14 cellular contexts compared by ENCODE assay signal in the genomic region with DNA sequence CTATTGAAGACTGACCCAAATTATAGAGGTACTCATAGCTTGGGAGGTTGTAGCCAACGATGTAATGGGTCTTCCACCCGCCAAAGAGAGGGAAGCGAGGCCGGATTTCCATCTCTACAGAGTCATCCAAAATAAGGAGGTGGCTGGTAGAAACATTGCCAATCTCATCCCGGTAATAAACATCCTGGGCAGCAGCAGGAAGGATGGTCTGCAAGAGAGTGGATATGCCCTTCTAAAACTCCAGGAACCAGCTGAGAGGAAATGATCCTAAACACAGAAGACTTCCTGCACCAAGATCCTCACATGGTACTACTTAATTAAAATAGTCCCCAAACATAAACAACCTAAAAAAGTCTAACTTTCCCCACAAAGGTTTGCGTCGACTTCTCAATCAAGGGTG. TPM values are rescaled to one million over a fixed set of nuclear protein-coding genes. Genes with fewer than 3 reads are reported as not detected.
DNase-seq lines count a peak whose midpoint lies in the region; ATAC-seq and TF ChIP-seq lines count a peak whose summit lies in the region.
"Had no signal": no experiment of that assay in that cellular context is flagged by ENCODE, and none has a peak within 500 bp of the region (broad histone marks: within the 10 kb centered on the region; RNA-seq: fewer than 3 reads in every experiment).

No MANE protein-coding gene starts in this region.

- no peak overlapping the region for H3K14ac ChIP-seq in trophoblast cell (ENCODE audit: low read length)

- no peak for TF ChIP-seq POLR2A in ovary (IDR thresholded peaks at IDR 0.05)

- no peaks in the 10 kb centered on the region for H3K79me2 ChIP-seq in trophoblast cell (ENCODE audit: control insufficient read depth, insufficient read depth, low read length, poor library complexity)

- H3K9me3 ChIP-seq in left ventricle myocardium inferior (replicated peaks) (no peaks in the 10 kb centered on the region), right atrium auricular region (no peaks in the 10 kb centered on the region), trophoblast cell (ENCODE audit: insufficient read depth, low read depth, low read length) (no peaks in the 10 kb centered on the region), upper lobe of right lung (no peaks in the 10 kb centered on the region), ovary (no peaks in the 10 kb centered on the region)
- H3K9me3 ChIP-seq: Caco-2, HAP-1 had no signal

- intact Hi-C loops in activated CD8-positive, alpha-beta T cell treated with anti-CD3 and anti-CD28 coated beads for 36 hours (cut with micrococcal nuclease): no loop called here
- intact Hi-C loops in left ventricle myocardium inferior (cut with micrococcal nuclease): no loop called here
- intact Hi-C loops in upper lobe of right lung (cut with DNase I): no loop called here
- intact Hi-C loops in ovary (cut with DNase I): no loop called here

- H4K12ac ChIP-seq in trophoblast cell (ENCODE audit: low read depth, low read length): no peak overlapping the region

- no peak overlapping the region for H2AK5ac ChIP-seq in trophoblast cell (ENCODE audit: low read length)

- no peak overlapping the region for H3K4ac ChIP-seq in trophoblast cell (ENCODE audit: low read depth, low read length)

- H3K18ac ChIP-seq in trophoblast cell (ENCODE audit: low read length): no peak overlapping the region

- no peak overlapping the region for H3K4me2 ChIP-seq in trophoblast cell (ENCODE audit: low read length)

- H3K36me3 ChIP-seq in left ventricle myocardium inferior (peaks cover 91% of the 10 kb centered on the region), right atrium auricular region (peaks cover 69% of the 10 kb centered on the region), trophoblast cell (ENCODE audit: control insufficient read depth in 1 of 2, insufficient read depth in 2 of 2, low read length in 2 of 2) (peaks cover 45 to 47% of the 10 kb centered on the region in 2 experiments), upper lobe of right lung (peaks cover 88% of the 10 kb centered on the region), ovary (no peaks in the 10 kb centered on the region)

- no peak overlapping the region for H2BK120ac ChIP-seq in trophoblast cell (ENCODE audit: insufficient read depth, low read length, poor library complexity)

- H3K27me3 Mint-ChIP-seq in activated CD8-positive, alpha-beta T cell treated with anti-CD3 and anti-CD28 coated beads for 36 hours: no peaks in the 10 kb centered on the region
- H3K27me3 Mint-ChIP-seq in activated CD8-positive, alpha-beta T cell treated with anti-CD3 and anti-CD28 coated beads, Interleukin-2, amount 10 ng/mL, durations not matched to agents 7 days and 5 days (ENCODE audit: low read depth): no peaks in the 10 kb centered on the region
- H3K27me3 Mint-ChIP-seq: CD8-positive, alpha-beta memory T cell had no signal

- H3K27me3 ChIP-seq in left ventricle myocardium inferior (ENCODE audit: low read depth): no peaks in the 10 kb centered on the region
- no peaks in the 10 kb centered on the region for H3K27me3 ChIP-seq in right atrium auricular region
- no peaks in the 10 kb centered on the region for H3K27me3 ChIP-seq in trophoblast cell (ENCODE audit: insufficient read depth, low read length)
- no peaks in the 10 kb centered on the region for H3K27me3 ChIP-seq in upper lobe of right lung
- H3K27me3 ChIP-seq in ovary: no peaks in the 10 kb centered on the region

- peak overlapping the region; percentile 21 for H3K9ac ChIP-seq in trophoblast cell (ENCODE audit: low read length)

- H2AFZ ChIP-seq in trophoblast cell (ENCODE audit: insufficient read depth, low read length, poor library complexity): no peak overlapping the region

- no peak for TF ChIP-seq EP300 in ovary (IDR thresholded peaks at IDR 0.05)

- H2BK12ac ChIP-seq in trophoblast cell (ENCODE audit: low read length): no peak overlapping the region

- peaks cover 55% of the 10 kb centered on the region for H3K36me3 Mint-ChIP-seq in activated CD8-positive, alpha-beta T cell treated with anti-CD3 and anti-CD28 coated beads for 36 hours (ENCODE audit: low read depth)
- peaks cover 55% of the 10 kb centered on the region for H3K36me3 Mint-ChIP-seq in activated CD8-positive, alpha-beta T cell treated with anti-CD3 and anti-CD28 coated beads, Interleukin-2, amount 10 ng/mL, durations not matched to agents 7 days and 5 days (ENCODE audit: low read depth)

- no peak overlapping the region for H2BK5ac ChIP-seq in trophoblast cell (ENCODE audit: low read depth, low read length, poor library complexity)

- POLR2A ChIA-PET in activated CD8-positive, alpha-beta T cell treated with anti-CD3 and anti-CD28 coated beads for 36 hours (lab: Charles Lee): interaction anchor here (0.6 to 1.0 kb wide), 2 partner anchors 12 to 16 kb away, joined by 3 read pairs; no protein-coding TSS in a partner anchor
- POLR2A ChIA-PET in activated CD8-positive, alpha-beta T cell treated with anti-CD3 and anti-CD28 coated beads, Interleukin-2, amount 10 ng/mL, durations not matched to agents 7 days and 5 days (lab: Charles Lee): no interaction called here

- no peak overlapping the region for H3K4me3 ChIP-seq in left ventricle myocardium inferior
- no peak overlapping the region for H3K4me3 ChIP-seq in right atrium auricular region
- H3K4me3 ChIP-seq in trophoblast cell (ENCODE audit: low read depth, low read length): no peak overlapping the region
- no peak overlapping the region for H3K4me3 ChIP-seq in upper lobe of right lung
- H3K4me3 ChIP-seq in ovary: no peak overlapping the region
- H3K4me3 ChIP-seq: HAP-1 had no signal

- ATAC-seq in activated CD8-positive, alpha-beta T cell treated with anti-CD3 and anti-CD28 coated beads for 36 hours: no peak
- ATAC-seq in activated CD8-positive, alpha-beta T cell treated with anti-CD3 and anti-CD28 coated beads, Interleukin-2, amount 10 ng/mL, durations not matched to agents 7 days and 5 days: no peak
- ATAC-seq in upper lobe of right lung: peak; percentile 51

- CTCF ChIA-PET in activated CD8-positive, alpha-beta T cell treated with anti-CD3 and anti-CD28 coated beads for 36 hours (lab: Charles Lee): interaction anchor here (1.2 to 2.8 kb wide), 2 partner anchors 10 to 12 kb away, joined by 3 to 8 read pairs; no protein-coding TSS in a partner anchor
- CTCF ChIA-PET in activated CD8-positive, alpha-beta T cell treated with anti-CD3 and anti-CD28 coated beads, Interleukin-2, amount 10 ng/mL, durations not matched to agents 7 days and 5 days (lab: Charles Lee): no interaction called here

- H3K27ac ChIP-seq in left ventricle myocardium inferior (replicated peaks): peak overlapping the region; percentile 36
- no peak overlapping the region for H3K27ac ChIP-seq in right atrium auricular region
- no peak overlapping the region for H3K27ac ChIP-seq in trophoblast cell (ENCODE audit: low read depth, low read length)
- H3K27ac ChIP-seq in upper lobe of right lung: no peak overlapping the region
- H3K27ac ChIP-seq in ovary: no peak overlapping the region
- H3K27ac ChIP-seq: 22Rv1 had no signal

- H3K4me3 Mint-ChIP-seq in activated CD8-positive, alpha-beta T cell treated with anti-CD3 and anti-CD28 coated beads for 36 hours: no peak overlapping the region
- no peak overlapping the region for H3K4me3 Mint-ChIP-seq in activated CD8-positive, alpha-beta T cell treated with anti-CD3 and anti-CD28 coated beads, Interleukin-2, amount 10 ng/mL, durations not matched to agents 7 days and 5 days
- H3K4me3 Mint-ChIP-seq: CD14-positive monocyte; CD8-positive, alpha-beta memory T cell had no signal

- no peak overlapping the region for H4K91ac ChIP-seq in trophoblast cell (ENCODE audit: low read depth, low read length)

- WGBS in trophoblast cell (ENCODE audit: extremely low coverage, insufficient coverage, insufficient read length): no CpG with 5 or more reads among the region's 7 CpGs
- 83 to 84% (median 84%) methylated on average over 7 of the region's 7 CpGs for WGBS in ovary, 3 donors

- TF ChIP-seq CTCF in activated CD8-positive, alpha-beta T cell treated with anti-CD3 and anti-CD28 coated beads for 36 hours (IDR thresholded peaks at IDR 0.05): no peak
- TF ChIP-seq CTCF in left ventricle myocardium inferior (IDR thresholded peaks at IDR 0.05; ENCODE audit: borderline replicate concordance) (no peak), right atrium auricular region (IDR thresholded peaks at IDR 0.05) (no peak), upper lobe of right lung (IDR thresholded peaks at IDR 0.05) (no peak), ovary (IDR thresholded peaks at IDR 0.05) (no peak)

- H3K4me1 Mint-ChIP-seq in activated CD8-positive, alpha-beta T cell treated with anti-CD3 and anti-CD28 coated beads for 36 hours (ENCODE audit: low read depth): no peaks in the 10 kb centered on the region
- H3K4me1 Mint-ChIP-seq in activated CD8-positive, alpha-beta T cell treated with anti-CD3 and anti-CD28 coated beads, Interleukin-2, amount 10 ng/mL, durations not matched to agents 7 days and 5 days (ENCODE audit: low read depth): no peaks in the 10 kb centered on the region
- H3K4me1 Mint-ChIP-seq: CD14-positive monocyte had no signal

- DNase-seq in activated CD8-positive, alpha-beta T cell treated with anti-CD3 and anti-CD28 coated beads for 36 hours: no peak
- DNase-seq in activated CD8-positive, alpha-beta T cell treated with anti-CD3 and anti-CD28 coated beads, Interleukin-2, amount 10 ng/mL, durations not matched to agents 7 days and 5 days: no peak
- DNase-seq in left ventricle myocardium inferior (no peak), right atrium auricular region (ENCODE audit: low spot score) (no peak), trophoblast cell (no peak), upper lobe of right lung (no peak), DMS53 (lab: John Stamatoyannopoulos, UW) (no peak), ovary (no peak)
- DNase-seq: Caco-2; CD8-positive, alpha-beta memory T cell; GF-D8 had no signal

- H3K4me1 ChIP-seq in left ventricle myocardium inferior (peaks cover 45% of the 10 kb centered on the region), right atrium auricular region (peaks cover 0 to 6% of the 10 kb centered on the region in 2 donors), trophoblast cell (ENCODE audit: control insufficient read depth in 1 of 2, insufficient read depth in 2 of 2, low read length in 2 of 2) (no peaks in the 10 kb centered on the region), upper lobe of right lung (peaks cover 13% of the 10 kb centered on the region), ovary (ENCODE audit: insufficient read depth) (peaks cover 1% of the 10 kb centered on the region)
- H3K4me1 ChIP-seq: Caco-2, HAP-1 had no signal

- no peak overlapping the region for H4K8ac ChIP-seq in trophoblast cell (ENCODE audit: low read depth, low read length)

- H3K9me3 Mint-ChIP-seq in activated CD8-positive, alpha-beta T cell treated with anti-CD3 and anti-CD28 coated beads for 36 hours: no peaks in the 10 kb centered on the region
- H3K9me3 Mint-ChIP-seq in activated CD8-positive, alpha-beta T cell treated with anti-CD3 and anti-CD28 coated beads, Interleukin-2, amount 10 ng/mL, durations not matched to agents 7 days and 5 days (ENCODE audit: insufficient read depth): no peaks in the 10 kb centered on the region
- H3K9me3 Mint-ChIP-seq: CD14-positive monocyte; CD8-positive, alpha-beta memory T cell had no signal

- H3K79me1 ChIP-seq in trophoblast cell (ENCODE audit: low read length): no peaks in the 10 kb centered on the region

- no peak overlapping the region for H3K23ac ChIP-seq in trophoblast cell (ENCODE audit: low read length)

- peak overlapping the region; percentile 32 for H3K27ac Mint-ChIP-seq in activated CD8-positive, alpha-beta T cell treated with anti-CD3 and anti-CD28 coated beads for 36 hours
- H3K27ac Mint-ChIP-seq in activated CD8-positive, alpha-beta T cell treated with anti-CD3 and anti-CD28 coated beads, Interleukin-2, amount 10 ng/mL, durations not matched to agents 7 days and 5 days: no peak overlapping the region

RNA-seq across cellular contexts. Expression of a gene that starts 20.7 kb away (rescaled TPM):
- 100 to 1,000 TPM; 133 TPM for total RNA-seq in activated CD8-positive, alpha-beta T cell treated with anti-CD3 and anti-CD28 coated beads for 36 hours
- total RNA-seq in activated CD8-positive, alpha-beta T cell treated with anti-CD3 and anti-CD28 coated beads, Interleukin-2, amount 10 ng/mL, durations not matched to agents 7 days and 5 days: 100 to 1,000 TPM; 157 to 162 TPM
- total RNA-seq in left ventricle myocardium inferior (86.3 TPM), right atrium auricular region (100 to 1,000 TPM; 168 to 189 TPM), upper lobe of right lung (215 TPM), ovary (100 to 1,000 TPM; 124 to 182 (median 134) TPM)
- 356 and 371 TPM in 2 replicates for polyA plus RNA-seq in trophoblast cell (2013)
- polyA plus RNA-seq in ovary: 100 to 1,000 TPM; 119 to 237 TPM
